In genomic region chr3:46542801-46543201, GRCh38 we compare ENCODE assay signal across 18 cellular contexts. TPM values are rescaled to one million over a fixed set of nuclear protein-coding genes. Genes with fewer than 3 reads are reported as not detected.
A peak's percentile ranks its signal among the peaks of the same experiment; 100 is the strongest.
DNase-seq lines count a peak whose midpoint lies in the region; ATAC-seq and TF ChIP-seq lines count a peak whose summit lies in the region.
"Had no signal": no experiment of that assay in that cellular context is flagged by ENCODE, and none has a peak within 500 bp of the region (broad histone marks: within the 10 kb centered on the region; RNA-seq: fewer than 3 reads in every experiment).

No MANE protein-coding gene starts in this region.

- peaks cover 51% of the 10 kb centered on the region for H3K36me3 Mint-ChIP-seq in endodermal cell (ENCODE audit: low read depth)
- no peaks in the 10 kb centered on the region for H3K36me3 Mint-ChIP-seq in activated CD4-positive, alpha-beta T cell treated with anti-CD3 and anti-CD28 coated beads, Interleukin-2, amount 10 ng/mL, durations not matched to agents 24 days and 14 days (ENCODE audit: low read depth)
- H3K36me3 Mint-ChIP-seq: activated naive CD8-positive, alpha-beta T cell had no signal

- ATAC-seq in gastrocnemius medialis: no peak
- ATAC-seq in GM19397 (IDR thresholded peaks at IDR 0.05; ENCODE audit: unreplicated experiment): no peak
- ATAC-seq: activated CD4-positive, CD25-positive, alpha-beta regulatory T cell treated with anti-CD3 and anti-CD28 coated beads, Interleukin-2, amount 50 U/mL, for 24 hours; GM12878 had no signal

- TF ChIP-seq POLR2A in gastrocnemius medialis (IDR thresholded peaks at IDR 0.05): no peak

- no peaks in the 10 kb centered on the region for H3K27me3 Mint-ChIP-seq in endodermal cell (ENCODE audit: insufficient read depth)
- H3K27me3 Mint-ChIP-seq in activated CD4-positive, alpha-beta T cell treated with anti-CD3 and anti-CD28 coated beads, Interleukin-2, amount 10 ng/mL, durations not matched to agents 24 days and 14 days: peaks cover 14% of the 10 kb centered on the region
- H3K27me3 Mint-ChIP-seq: activated naive CD8-positive, alpha-beta T cell had no signal

- H3K4me3 ChIP-seq in GM12865 (ENCODE audit: low read depth, low read length): no peak overlapping the region
- no peak overlapping the region for H3K4me3 ChIP-seq in MM.1S (ENCODE audit: low read length)
- no peak overlapping the region for H3K4me3 ChIP-seq in endodermal cell (ENCODE audit: low read length)
- H3K4me3 ChIP-seq in gastrocnemius medialis: no peak overlapping the region
- H3K4me3 ChIP-seq: GM12878 had no signal

- H3K27ac ChIP-seq in MM.1S (ENCODE audit: low read length): no peak overlapping the region; the same call in 1 of the 2 replicates
- no peak overlapping the region for H3K27ac ChIP-seq in endodermal cell (ENCODE audit: low read depth, low read length)
- peak overlapping the region; percentile 74 to 81 (median 78) for H3K27ac ChIP-seq in gastrocnemius medialis
- H3K27ac ChIP-seq: HL-60 had no signal

- intact Hi-C loops in gastrocnemius medialis (cut with DNase I; ENCODE audit: low total_unique reads): no loop called here
- intact Hi-C loops in activated CD4-positive, alpha-beta T cell treated with anti-CD3 and anti-CD28 coated beads, Interleukin-2, amount 10 ng/mL, durations not matched to agents 24 days and 14 days (cut with micrococcal nuclease): no loop called here

- H3K4me3 Mint-ChIP-seq in endodermal cell: no peak overlapping the region
- H3K4me3 Mint-ChIP-seq in activated CD4-positive, alpha-beta T cell treated with anti-CD3 and anti-CD28 coated beads, Interleukin-2, amount 10 ng/mL, durations not matched to agents 24 days and 14 days: no peak overlapping the region
- H3K4me3 Mint-ChIP-seq: activated naive CD8-positive, alpha-beta T cell had no signal

- 94 to 96% methylated on average over 5 of the region's 5 CpGs for WGBS in endodermal cell (ENCODE audit: insufficient coverage in 1 of 2, insufficient read length in 1 of 2), 2 experiments

- H3K4me1 Mint-ChIP-seq in endodermal cell: peaks cover 29% of the 10 kb centered on the region
- peaks cover 40% of the 10 kb centered on the region for H3K4me1 Mint-ChIP-seq in activated CD4-positive, alpha-beta T cell treated with anti-CD3 and anti-CD28 coated beads, Interleukin-2, amount 10 ng/mL, durations not matched to agents 24 days and 14 days

- DNase-seq in GM12865 (ENCODE audit: low read depth): peak; percentile 30
- no peak for DNase-seq in MM.1S
- DNase-seq in endodermal cell: no peak
- no peak for DNase-seq in gastrocnemius medialis
- no peak for DNase-seq in activated CD4-positive, alpha-beta T cell treated with anti-CD3 and anti-CD28 coated beads, Interleukin-2, amount 10 ng/mL, durations not matched to agents 24 days and 14 days
- DNase-seq in stimulated activated naive CD4-positive, alpha-beta T cell treated with Interleukin-2 at 50 U/mL for 16 hours (lab: John Stamatoyannopoulos, UW): no peak
- no peak for DNase-seq in NCI-H2227 treated with DMSO at 0.1 percent for 48 hours (lab: John Stamatoyannopoulos, UW)
- DNase-seq: activated T-cell treated with anti-CD3 and anti-CD28 coated beads for 4 hours; central memory CD4-positive, alpha-beta T cell; DMS79 treated with DMSO at 0.1 percent for 48 hours; Karpas-422 had no signal

- no peak overlapping the region for H3K4me2 ChIP-seq in MM.1S (ENCODE audit: low read depth, low read length)

- H3K9me3 ChIP-seq in MM.1S (replicated peaks; ENCODE audit: insufficient read depth, low read length): no peaks in the 10 kb centered on the region
- no peaks in the 10 kb centered on the region for H3K9me3 ChIP-seq in endodermal cell (ENCODE audit: control insufficient read depth, low read length)
- H3K9me3 ChIP-seq in gastrocnemius medialis: no peaks in the 10 kb centered on the region

- in situ Hi-C loops in gastrocnemius medialis (cut with MboI; ENCODE audit: low sequenced_read_pairs in 4 of 4): no loop called here

- peak overlapping the region; percentile 79 for H3K27ac Mint-ChIP-seq in endodermal cell
- H3K27ac Mint-ChIP-seq in activated CD4-positive, alpha-beta T cell treated with anti-CD3 and anti-CD28 coated beads, Interleukin-2, amount 10 ng/mL, durations not matched to agents 24 days and 14 days: no peak overlapping the region
- H3K27ac Mint-ChIP-seq: activated naive CD8-positive, alpha-beta T cell had no signal

- TF ChIP-seq CTCF in GM12865 (IDR thresholded peaks at IDR 0.05; ENCODE audit: insufficient read depth, low read depth, low read length, missing control alignments) (no peak), MM.1S (IDR thresholded peaks at IDR 0.05; ENCODE audit: low read length) (no peak), endodermal cell (conservative IDR thresholded peaks at IDR 0.05) (no peak), gastrocnemius medialis (IDR thresholded peaks at IDR 0.05 in 4 of 5, conservative IDR thresholded peaks at IDR 0.05 in 1 of 5) (no peak)

- H3K9me2 ChIP-seq in MM.1S (replicated peaks; ENCODE audit: insufficient read depth, low read length): no peaks in the 10 kb centered on the region

- H3F3A ChIP-seq in MM.1S (ENCODE audit: insufficient read depth, low read length): peaks cover 42% of the 10 kb centered on the region

- H4K20me1 ChIP-seq in MM.1S (ENCODE audit: insufficient read depth, low read length): no peaks in the 10 kb centered on the region

- H3K9ac ChIP-seq in MM.1S (ENCODE audit: low read length): no peak overlapping the region
- no peak overlapping the region for H3K9ac ChIP-seq in endodermal cell (ENCODE audit: extremely low read depth, low read length, poor library complexity, severe bottlenecking)

- H3K27me3 ChIP-seq in MM.1S (replicated peaks; ENCODE audit: insufficient read depth, low read length): no peaks in the 10 kb centered on the region
- no peaks in the 10 kb centered on the region for H3K27me3 ChIP-seq in endodermal cell (ENCODE audit: control insufficient read depth, insufficient read depth, low read length, poor library complexity, severe bottlenecking)
- no peaks in the 10 kb centered on the region for H3K27me3 ChIP-seq in gastrocnemius medialis

- H3K36me3 ChIP-seq in MM.1S (replicated peaks; ENCODE audit: insufficient read depth, low read length) (no peaks in the 10 kb centered on the region), endodermal cell (ENCODE audit: control insufficient read depth, insufficient read depth, low read length) (peaks cover 48% of the 10 kb centered on the region), gastrocnemius medialis (peaks cover 0 to 30% of the 10 kb centered on the region in 2 donors)

- peaks cover 2% of the 10 kb centered on the region for H3K9me3 Mint-ChIP-seq in endodermal cell
- no peaks in the 10 kb centered on the region for H3K9me3 Mint-ChIP-seq in activated CD4-positive, alpha-beta T cell treated with anti-CD3 and anti-CD28 coated beads, Interleukin-2, amount 10 ng/mL, durations not matched to agents 24 days and 14 days

- H3K79me2 ChIP-seq in MM.1S (ENCODE audit: low read length): no peaks in the 10 kb centered on the region

- peak overlapping the region; percentile 20; the same call in 1 of the 2 replicates for H2AFZ ChIP-seq in MM.1S (ENCODE audit: low read length)

- peaks cover 63% of the 10 kb centered on the region for H3K4me1 ChIP-seq in MM.1S (ENCODE audit: low read length)
- H3K4me1 ChIP-seq in endodermal cell (ENCODE audit: control insufficient read depth, insufficient read depth, low read length): no peaks in the 10 kb centered on the region
- peaks cover 13 to 20% of the 10 kb centered on the region in 2 donors for H3K4me1 ChIP-seq in gastrocnemius medialis

RNA-seq across cellular contexts. Expression of gene LRRC2, which starts 23.3 kb away (rescaled TPM):
- total RNA-seq in endodermal cell: 10 to 100 TPM in 1 of 2 donors, 1 to 10 TPM in 1; 8.9 to 10.2 TPM
- polyA plus RNA-seq in endodermal cell (2013, experiment 1 of 2): 1.1 TPM
- polyA plus RNA-seq in endodermal cell (2013, experiment 2 of 2): 0.70 TPM
- 100 to 1,000 TPM in 1 of 4 donors, 10 to 100 TPM in 3; 72.7 to 103 (median 92.1) TPM for total RNA-seq in gastrocnemius medialis
- total RNA-seq in activated CD4-positive, alpha-beta T cell treated with anti-CD3 and anti-CD28 coated beads, Interleukin-2, amount 10 ng/mL, durations not matched to agents 24 days and 14 days: not detected in 2 replicates
- total RNA-seq: GM12878, NCI-H460 had no signal
- polyA plus RNA-seq: GM12878 had no signal

RNA-seq across cellular contexts. Expression of gene RTP3, which starts 45.0 kb away (rescaled TPM):
- total RNA-seq in endodermal cell (not detected), gastrocnemius medialis (not detected)
- polyA plus RNA-seq in endodermal cell (2013, experiment 1 of 2): not detected
- not detected for polyA plus RNA-seq in endodermal cell (2013, experiment 2 of 2)
- not detected in 2 replicates for total RNA-seq in activated CD4-positive, alpha-beta T cell treated with anti-CD3 and anti-CD28 coated beads, Interleukin-2, amount 10 ng/mL, durations not matched to agents 24 days and 14 days
- total RNA-seq: GM12878, NCI-H460 had no signal
- polyA plus RNA-seq: BJ had no signal

Comparison
In these comparisons a context has a peak if more than half of its experiments do, and no peak if none do; other contexts are left out.
1. H3K27ac ChIP-seq: peak in gastrocnemius medialis (4 of 4); none in MM.1S (single experiment) and endodermal cell (single experiment).